7 cellular contexts compared by ENCODE assay signal in the genomic region with DNA sequence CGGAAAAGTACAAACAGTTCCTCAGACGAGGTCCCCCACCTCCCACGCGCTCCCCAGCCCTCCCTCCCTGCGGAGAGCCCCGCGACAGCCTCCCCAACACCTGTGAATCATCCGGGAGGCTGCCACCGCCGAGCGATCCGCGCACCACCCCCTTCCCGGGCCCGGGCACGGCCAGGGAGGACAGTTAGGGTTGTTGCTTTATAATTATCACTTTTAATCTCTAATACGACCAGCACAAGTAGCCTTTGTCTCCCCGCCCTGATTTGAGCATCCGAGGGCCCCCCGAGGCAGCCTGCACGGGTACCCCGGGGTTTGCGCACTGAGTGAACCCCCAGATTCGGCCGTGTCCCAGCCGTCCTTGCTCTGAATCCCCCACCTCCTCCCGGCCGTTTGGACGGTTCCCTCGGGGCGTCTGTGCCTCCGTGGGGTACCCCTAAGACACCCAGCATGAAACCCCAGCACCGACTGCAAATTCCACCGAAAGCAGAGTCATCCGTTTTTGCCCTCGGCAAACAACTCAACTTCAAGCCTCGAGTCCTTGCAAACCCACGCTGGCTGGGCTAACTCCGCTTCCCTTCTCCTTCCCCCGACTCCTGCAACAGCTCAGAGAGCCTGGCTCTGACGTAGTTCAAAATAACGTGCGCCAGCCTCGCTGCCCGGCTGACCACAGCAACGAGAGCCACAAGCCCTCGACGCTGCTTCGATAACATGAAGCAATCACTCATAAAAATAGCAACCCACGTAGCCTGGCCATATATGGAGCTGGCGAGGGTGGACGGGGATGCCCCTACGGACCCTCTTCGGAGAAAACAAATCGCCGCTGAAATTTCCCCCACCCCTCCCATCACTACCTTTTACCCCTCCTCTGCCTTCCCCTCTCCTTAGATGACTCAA. TPM values are rescaled to one million over a fixed set of nuclear protein-coding genes. Genes with fewer than 3 reads are reported as not detected.
DNase-seq lines count a peak whose midpoint lies in the region; ATAC-seq, FAIRE-seq and TF ChIP-seq lines count a peak whose summit lies in the region.

No MANE protein-coding gene starts in this region.

- in situ Hi-C loops in astrocyte of the spinal cord (cut with HindIII; ENCODE audit: low sequenced_read_pairs): no loop called here

- H3K9me3 ChIP-seq in skeletal muscle satellite cell (replicated peaks; ENCODE audit: low read length) (no peaks in the 10 kb centered on the region), small intestine (ENCODE audit: control insufficient read depth, low read depth) (no peaks in the 10 kb centered on the region)

- peaks cover 61% of the 10 kb centered on the region for H3K27me3 ChIP-seq in skeletal muscle satellite cell (ENCODE audit: control insufficient read depth, insufficient read depth, low read length)
- H3K27me3 ChIP-seq in small intestine (ENCODE audit: control insufficient read depth in 2 of 2, insufficient read depth in 2 of 2, low read length in 2 of 2): peaks cover 0 to 15% of the 10 kb centered on the region in 2 donors

- peak overlapping the region; percentile 60 for H3K4me2 ChIP-seq in skeletal muscle satellite cell (ENCODE audit: low read length)

- no peak for FAIRE-seq in small intestine (lab: Jason Lieb, UNC)

- peak overlapping the region; percentile 63 for H3K9ac ChIP-seq in skeletal muscle satellite cell (ENCODE audit: low read depth, low read length)

- 2 to 10% (median 7%) methylated on average over 55 to 56 of the region's 56 CpGs for WGBS in small intestine, 3 donors

- H3K36me3 ChIP-seq in skeletal muscle satellite cell (ENCODE audit: insufficient read depth, low read length) (no peaks in the 10 kb centered on the region), small intestine (ENCODE audit: control insufficient read depth in 2 of 2, insufficient read depth in 2 of 2, low read length in 2 of 2) (no peaks in the 10 kb centered on the region)

- peak; percentile 91 for DNase-seq in H4 (ENCODE audit: low spot score)
- DNase-seq in NCI-H510A (lab: John Stamatoyannopoulos, UW): peak; percentile 88
- DNase-seq in astrocyte of the spinal cord (ENCODE audit: low read depth, low spot score): peak; percentile 95
- peak; percentile 52 for DNase-seq in iPS-NIHi11 (ENCODE audit: low spot score)
- no peak for DNase-seq in small intestine

- H3K4me3 ChIP-seq in astrocyte of the spinal cord (ENCODE audit: low read depth, low read length) (peak overlapping the region; percentile 49), skeletal muscle satellite cell (ENCODE audit: low read length) (peak overlapping the region; percentile 53), small intestine (ENCODE audit: low read depth in 1 of 2, low read length in 2 of 2) (no peak overlapping the region)

- TF ChIP-seq CTCF in astrocyte of the spinal cord (IDR thresholded peaks at IDR 0.05; ENCODE audit: low read depth, low read length): no peak

- no peak overlapping the region for H3K27ac ChIP-seq in small intestine (ENCODE audit: low read depth in 1 of 2, low read length in 1 of 2)

- H3K4me1 ChIP-seq in skeletal muscle satellite cell (ENCODE audit: control insufficient read depth, insufficient read depth, low read length) (peaks cover 14% of the 10 kb centered on the region), small intestine (ENCODE audit: control insufficient read depth in 2 of 2, insufficient read depth in 1 of 2, low read depth in 1 of 2, low read length in 1 of 2) (peaks cover 0 to 7% of the 10 kb centered on the region in 2 donors)

- no peak for ATAC-seq in HG02970 (IDR thresholded peaks at IDR 0.05; ENCODE audit: low FRiP score, unreplicated experiment)

RNA-seq across cellular contexts. Expression of gene SNAP25, which starts 0.9 kb away (rescaled TPM):
- total RNA-seq in H4 (2014; rRNA removed; shearing (Covaris generic)): 0.74 and 1.2 TPM in 2 replicates
- 0.44 and 1.8 TPM in 2 replicates for total RNA-seq in skeletal muscle satellite cell (2012; rRNA removed)
- polyA plus RNA-seq in small intestine: 10 to 100 TPM in 1 of 3 donors, 1 to 10 TPM in 2; 2.0 to 10.7 (median 2.2) TPM

Comparison
In these comparisons a context has a peak if more than half of its experiments do, and no peak if none do; other contexts are left out.
1. H3K4me3 ChIP-seq: peak in astrocyte of the spinal cord (single experiment) and skeletal muscle satellite cell (single experiment); none in small intestine (0 of 2).